In the genomic region with DNA sequence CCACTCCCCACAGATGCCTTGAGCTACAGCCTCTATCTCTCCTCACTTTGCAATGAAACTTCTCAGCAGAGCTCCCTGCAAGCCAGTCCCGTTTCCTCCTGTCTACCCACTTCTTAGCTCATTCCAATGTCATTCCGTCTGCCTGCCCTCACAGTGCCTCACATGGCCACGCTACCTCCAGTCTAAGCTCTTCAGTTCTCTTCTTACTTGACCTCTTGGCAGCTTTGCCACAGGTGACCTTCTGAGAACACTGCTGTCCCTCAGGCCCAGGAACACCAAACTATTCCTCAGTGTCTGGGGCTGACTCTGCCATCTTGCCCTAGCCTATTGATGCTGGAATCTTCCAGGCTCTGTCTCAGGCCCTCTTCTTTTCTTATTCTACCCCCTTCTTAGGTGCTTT, we compare ENCODE assay signal across 25 cellular contexts.
"Had no signal": no experiment of that assay in that cellular context is flagged by ENCODE, and none has a peak within 500 bp of the region (broad histone marks: within the 10 kb centered on the region; RNA-seq: fewer than 3 reads in every experiment).

No MANE protein-coding gene starts in this region.

- H3K4me1 ChIP-seq: left lung, lower lobe of right lung had no signal

- FAIRE-seq: colon, endothelial cell of umbilical vein, islet of Langerhans, keratinocyte had no signal

- H3K36me3 ChIP-seq: esophagus squamous epithelium, gastrocnemius medialis, heart right ventricle, left lung, lower lobe of right lung had no signal

- H3K27ac ChIP-seq: coronary artery, esophagus squamous epithelium, gastrocnemius medialis, heart right ventricle, left lung, lower lobe of right lung had no signal

- H3K4me3 ChIP-seq: coronary artery, dorsolateral prefrontal cortex, esophagus squamous epithelium, gastrocnemius medialis, heart right ventricle, left lung, lower lobe of right lung, mucosa of descending colon had no signal

- H3K9me3 Mint-ChIP-seq: mesothelial cell of epicardium, naive B cell had no signal

- DNase-seq: dermis blood vessel endothelial cell; dorsolateral prefrontal cortex; effector CD4-positive, alpha-beta T cell; effector memory CD4-positive, alpha-beta T cell; esophagus squamous epithelium; foreskin fibroblast; foreskin melanocyte; gastrocnemius medialis; glutamatergic neuron; head of caudate nucleus; heart right ventricle; hippocampal formation; left cardiac atrium; left lung; left ventricle myocardium superior; lower lobe of right lung; mesenchymal stem cell; mucosa of descending colon; naive B cell had no signal

- H3K9me3 ChIP-seq: esophagus squamous epithelium, gastrocnemius medialis, heart right ventricle, left lung, lower lobe of right lung, mucosa of descending colon had no signal

- H3K4me1 Mint-ChIP-seq: naive B cell had no signal

- H3K36me3 Mint-ChIP-seq: mesothelial cell of epicardium, naive B cell had no signal

- H3K4me3 Mint-ChIP-seq: mesothelial cell of epicardium, naive B cell had no signal

- ATAC-seq: gastrocnemius medialis, heart right ventricle, left cardiac atrium, left lung, left ventricle myocardium superior, lower lobe of right lung, mucosa of descending colon had no signal

- H3K27me3 ChIP-seq: esophagus squamous epithelium, gastrocnemius medialis, heart right ventricle, left lung had no signal

- H3K27ac Mint-ChIP-seq: mesothelial cell of epicardium, naive B cell had no signal
